ENCODE assay signal across 8 cellular contexts in the genomic region with DNA sequence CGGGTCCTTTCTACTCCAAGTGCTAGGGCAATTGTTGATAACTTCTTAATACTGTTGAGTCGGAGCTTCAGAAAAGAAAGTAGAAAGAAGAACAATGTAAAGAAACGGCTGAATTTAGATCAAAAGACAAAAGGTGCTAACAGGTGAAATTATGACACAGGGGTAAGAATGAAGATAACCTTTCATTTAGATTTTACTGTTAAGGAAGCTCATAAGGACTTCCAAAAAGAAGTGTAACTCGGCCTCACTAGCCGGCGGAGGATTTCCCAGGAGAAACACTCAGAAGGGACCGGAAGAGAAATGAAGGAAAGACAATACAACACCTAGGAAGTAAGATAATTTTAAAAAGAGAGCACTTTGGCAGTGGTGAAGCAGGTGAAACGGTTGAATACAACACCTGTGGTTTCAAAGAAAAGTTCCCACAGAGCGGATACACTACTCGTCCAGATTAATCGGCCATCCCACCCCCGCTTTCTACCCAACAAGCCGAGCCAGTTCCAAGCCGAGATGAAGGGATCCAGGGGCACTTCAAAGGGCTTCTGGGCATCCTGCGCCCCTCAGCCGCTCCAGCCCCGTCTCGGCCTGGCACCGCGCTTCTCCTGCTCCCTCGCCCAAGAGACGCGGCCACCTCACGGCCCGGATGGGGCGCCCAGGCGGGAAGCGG. TPM values are rescaled to one million over a fixed set of nuclear protein-coding genes. Genes with fewer than 3 reads are reported as not detected.
DNase-seq lines count a peak whose midpoint lies in the region; ATAC-seq and TF ChIP-seq lines count a peak whose summit lies in the region.

No MANE protein-coding gene starts in this region.

- TF ChIP-seq CTCF in brain microvascular endothelial cell (IDR thresholded peaks at IDR 0.05; ENCODE audit: low read depth, low read length, missing control alignments): no peak
- no peak for TF ChIP-seq CTCF in kidney epithelial cell (IDR thresholded peaks at IDR 0.05; ENCODE audit: insufficient read depth, low read length, poor library complexity, severe bottlenecking)
- TF ChIP-seq CTCF in suprapubic skin (IDR thresholded peaks at IDR 0.05): no peak

- H3K4me1 Mint-ChIP-seq in IgD-negative memory B cell: peaks cover 19 to 25% (median 25%) of the 10 kb centered on the region in 3 donors

- in situ Hi-C loops in brain microvascular endothelial cell (cut with HindIII; ENCODE audit: low pct_ligation_motif_present, low sequenced_read_pairs): no loop called here

- TF ChIP-seq EP300 in suprapubic skin (IDR thresholded peaks at IDR 0.05): no peak

- H3K36me3 ChIP-seq in brain microvascular endothelial cell (replicated peaks): peaks cover 20% of the 10 kb centered on the region
- peaks cover 1% of the 10 kb centered on the region for H3K36me3 ChIP-seq in kidney epithelial cell (ENCODE audit: control insufficient read depth, insufficient read depth, low read length)
- H3K36me3 ChIP-seq in suprapubic skin: peaks cover 30% of the 10 kb centered on the region

- no peaks in the 10 kb centered on the region for H3K36me3 Mint-ChIP-seq in IgD-negative memory B cell

- peak overlapping the region; percentile 87 for H3K4me3 ChIP-seq in GM08714 (ENCODE audit: low read length)
- peak overlapping the region; percentile 96 for H3K4me3 ChIP-seq in brain microvascular endothelial cell (ENCODE audit: low read depth, low read length)
- peak overlapping the region; percentile 81 for H3K4me3 ChIP-seq in kidney epithelial cell (ENCODE audit: low read depth, low read length)
- peak overlapping the region; percentile 96 for H3K4me3 ChIP-seq in suprapubic skin

- peak overlapping the region; percentile 89 to 100 (median 100) for H3K4me3 Mint-ChIP-seq in IgD-negative memory B cell

- 2% methylated on average over 28 of the region's 28 CpGs for WGBS in suprapubic skin

- no peaks in the 10 kb centered on the region for H3K27me3 Mint-ChIP-seq in IgD-negative memory B cell

- TF ChIP-seq POLR2A in suprapubic skin (IDR thresholded peaks at IDR 0.05): no peak

- peak; percentile 12 for ATAC-seq in GM21526 (IDR thresholded peaks at IDR 0.05; ENCODE audit: low FRiP score, unreplicated experiment)

- H3K4me1 ChIP-seq in suprapubic skin: peaks cover 30% of the 10 kb centered on the region

- no peaks in the 10 kb centered on the region for H3K9me3 Mint-ChIP-seq in IgD-negative memory B cell

- DNase-seq in brain microvascular endothelial cell: no peak
- DNase-seq in kidney epithelial cell (ENCODE audit: low read depth): no peak
- DNase-seq in suprapubic skin (ENCODE audit: low spot score in 2 of 2): peak in 1 of 2 donors; percentile 79
- no peak for DNase-seq in NCI-H446 treated with DMSO at 0.1 percent for 48 hours (lab: John Stamatoyannopoulos, UW)
- DNase-seq in epidermal melanocyte (ENCODE audit: insufficient read length, low spot score): no peak

- H3K27me3 ChIP-seq in brain microvascular endothelial cell (replicated peaks): no peaks in the 10 kb centered on the region
- no peaks in the 10 kb centered on the region for H3K27me3 ChIP-seq in kidney epithelial cell (ENCODE audit: control insufficient read depth, insufficient read depth, low read length)
- no peaks in the 10 kb centered on the region for H3K27me3 ChIP-seq in suprapubic skin

- peak overlapping the region; percentile 7 to 96 (median 86) for H3K27ac Mint-ChIP-seq in IgD-negative memory B cell

- peak overlapping the region; percentile 69 for H3K27ac ChIP-seq in brain microvascular endothelial cell
- H3K27ac ChIP-seq in suprapubic skin: peak overlapping the region; percentile 94

- no peaks in the 10 kb centered on the region for H3K9me3 ChIP-seq in suprapubic skin

RNA-seq across cellular contexts. Expression of a gene that starts 0.7 kb away (rescaled TPM):
- 14.9 TPM for polyA plus RNA-seq in IgD-negative memory B cell
- 27.9 and 34.5 TPM in 2 replicates for total RNA-seq in kidney epithelial cell
- total RNA-seq in suprapubic skin: 10 to 100 TPM; 27.9 to 39.8 (median 31.8) TPM
